In genomic region chr4:71630783-71631182, GRCh38 we compare ENCODE assay signal across 23 cellular contexts.
"Had no signal": no experiment of that assay in that cellular context is flagged by ENCODE, and none has a peak within 500 bp of the region (broad histone marks: within the 10 kb centered on the region; RNA-seq: fewer than 3 reads in every experiment).

No MANE protein-coding gene starts in this region.

- H3K27ac Mint-ChIP-seq: immature natural killer cell; memory B cell; natural killer cell; stimulated activated naive CD8-positive, alpha-beta T cell treated with anti-CD3 and anti-CD28 coated beads, Interleukin-15, amount 100 ng/mL, for 72 hours had no signal

- H3K4me3 ChIP-seq: esophagus squamous epithelium, lower lobe of right lung, pancreas, right lobe of liver, smooth muscle cell, suprapubic skin, transverse colon, vagina had no signal

- ATAC-seq: left ventricle myocardium superior; lower lobe of right lung; natural killer cell; stimulated activated naive CD8-positive, alpha-beta T cell treated with anti-CD3 and anti-CD28 coated beads, Interleukin-15, amount 100 ng/mL, for 72 hours had no signal

- H3K4me1 Mint-ChIP-seq: immature natural killer cell; memory B cell; natural killer cell; stimulated activated naive CD8-positive, alpha-beta T cell treated with anti-CD3 and anti-CD28 coated beads, Interleukin-15, amount 100 ng/mL, for 72 hours had no signal

- H3K4me1 ChIP-seq: esophagus squamous epithelium, lower lobe of right lung, pancreas, right lobe of liver, suprapubic skin, transverse colon, vagina had no signal

- DNase-seq: effector CD8-positive, alpha-beta T cell; erythroblast; esophagus squamous epithelium; hypothalamus; immature natural killer cell; islet precursor cell; kidney glomerular epithelial cell; left ventricle myocardium superior; lower lobe of right lung; natural killer cell; pancreas; right lobe of liver; stimulated activated CD4-positive, alpha-beta T cell treated with anti-CD3 and anti-CD28 coated beads, Interleukin-12 subunit alpha, Interleukin-12 subunit beta, amount 100 ng/mL, for 4 hours; stimulated activated CD4-positive, alpha-beta T cell treated with anti-CD3 and anti-CD28 coated beads, Interleukin-1b, Interleukin-23, amount 100 ng/mL, for 48 hours; stimulated activated CD4-positive, alpha-beta T cell treated with anti-CD3 and anti-CD28 coated beads, Interleukin-4, amount 100 ng/mL, for 1 hour; stimulated activated CD8-positive, alpha-beta memory T cell treated with anti-CD3 and anti-CD28 coated beads, Interleukin-4, amount 100 ng/mL, for 48 hours; stimulated activated naive CD4-positive, alpha-beta T cell; stimulated activated naive CD8-positive, alpha-beta T cell treated with anti-CD3 and anti-CD28 coated beads, Interleukin-15, amount 100 ng/mL, for 72 hours; transverse colon had no signal

- H3K27me3 Mint-ChIP-seq: memory B cell; stimulated activated naive CD8-positive, alpha-beta T cell treated with anti-CD3 and anti-CD28 coated beads, Interleukin-15, amount 100 ng/mL, for 72 hours had no signal

- H3K4me3 Mint-ChIP-seq: immature natural killer cell; memory B cell; natural killer cell; stimulated activated naive CD8-positive, alpha-beta T cell treated with anti-CD3 and anti-CD28 coated beads, Interleukin-15, amount 100 ng/mL, for 72 hours had no signal

- H3K4me2 ChIP-seq: smooth muscle cell had no signal

- H3K36me3 ChIP-seq: esophagus squamous epithelium, lower lobe of right lung, pancreas, right lobe of liver, suprapubic skin, transverse colon, vagina had no signal

- H3K27ac ChIP-seq: esophagus squamous epithelium, lower lobe of right lung, pancreas, right lobe of liver, suprapubic skin, transverse colon, vagina had no signal

- H3K27me3 ChIP-seq: esophagus squamous epithelium, pancreas, right lobe of liver, suprapubic skin, transverse colon, vagina had no signal
